In genomic region chrX:72129661-72130060, GRCh38 we compare ENCODE assay signal across 21 cellular contexts.
"Had no signal": no experiment of that assay in that cellular context is flagged by ENCODE, and none has a peak within 500 bp of the region (broad histone marks: within the 10 kb centered on the region; RNA-seq: fewer than 3 reads in every experiment).

No MANE protein-coding gene starts in this region.

- H3K9me3 Mint-ChIP-seq: activated naive CD8-positive, alpha-beta T cell treated with anti-CD3 and anti-CD28 coated beads for 36 hours; activated T-cell treated with anti-CD3 and anti-CD28 coated beads, Interleukin-2, amount 50 U/mL, for 24 hours had no signal

- H3K27me3 ChIP-seq: MG63, Peyer's patch, SJSA1 had no signal

- H3K36me3 ChIP-seq: MG63, Peyer's patch, SJSA1 had no signal

- H3K4me3 ChIP-seq: MG63, Peyer's patch, SJSA1 had no signal

- H3K27ac ChIP-seq: Peyer's patch, RWPE1, SJSA1 had no signal

- H3K36me3 Mint-ChIP-seq: activated naive CD8-positive, alpha-beta T cell treated with anti-CD3 and anti-CD28 coated beads for 36 hours had no signal

- H3K4me3 Mint-ChIP-seq: activated CD8-positive, alpha-beta T cell treated with anti-CD3 and anti-CD28 coated beads, Interleukin-2, amount 10 ng/mL, durations not matched to agents 7 days and 5 days; activated naive CD8-positive, alpha-beta T cell treated with anti-CD3 and anti-CD28 coated beads for 36 hours; activated T-cell treated with anti-CD3 and anti-CD28 coated beads, Interleukin-2, amount 50 U/mL, for 24 hours had no signal

- H3K27ac Mint-ChIP-seq: activated CD8-positive, alpha-beta T cell treated with anti-CD3 and anti-CD28 coated beads, Interleukin-2, amount 10 ng/mL, durations not matched to agents 7 days and 5 days; activated naive CD8-positive, alpha-beta T cell treated with anti-CD3 and anti-CD28 coated beads for 36 hours; activated T-cell treated with anti-CD3 and anti-CD28 coated beads, Interleukin-2, amount 50 U/mL, for 24 hours had no signal

- DNase-seq: activated CD4-positive, alpha-beta T cell treated with anti-CD3 and anti-CD28 coated beads for 48 hours; activated CD4-positive, alpha-beta T cell treated with anti-CD3 and anti-CD28 coated beads, Interleukin-2, amount 50 U/mL, for 4 hours; activated CD4-positive, CD25-positive, alpha-beta regulatory T cell treated with anti-CD3 and anti-CD28 coated beads, Interleukin-2, amount 50 U/mL, for 72 hours; activated CD8-positive, alpha-beta memory T cell treated with anti-CD3 and anti-CD28 coated beads, Interleukin-2, amount 50 U/mL, for 48 hours; activated CD8-positive, alpha-beta T cell treated with anti-CD3 and anti-CD28 coated beads, Interleukin-2, amount 10 ng/mL, durations not matched to agents 7 days and 5 days; activated effector memory CD4-positive, alpha-beta T cell treated with anti-CD3 and anti-CD28 coated beads, Interleukin-2, amount 50 U/mL, for 16 hours; activated naive CD4-positive, alpha-beta T cell treated with Interleukin-2 at 50 U/mL for 16 hours; activated naive CD8-positive, alpha-beta T cell treated with anti-CD3 and anti-CD28 coated beads for 36 hours; activated T-cell treated with anti-CD3 and anti-CD28 coated beads, Interleukin-2, amount 50 U/mL, for 24 hours; MG63; NCI-H1092 treated with DMSO at 0.1 percent for 48 hours; NCI-H1417 treated with DMSO at 0.1 percent for 48 hours; NCI-H1694; NCI-H2029; NCI-H2107; NK-92 treated with Interleukin-12 subunit alpha and Interleukin-12 subunit beta, amount 100 ng/mL, for 24 hours; Peyer's patch; SHP77 had no signal

- H3K9me3 ChIP-seq: MG63, Peyer's patch, SJSA1 had no signal

- ATAC-seq: activated CD8-positive, alpha-beta T cell treated with anti-CD3 and anti-CD28 coated beads, Interleukin-2, amount 10 ng/mL, durations not matched to agents 7 days and 5 days; SK-N-SH treated with all-trans-retinoic acid at 6 μM for 48 hours had no signal
